In the genomic region with DNA sequence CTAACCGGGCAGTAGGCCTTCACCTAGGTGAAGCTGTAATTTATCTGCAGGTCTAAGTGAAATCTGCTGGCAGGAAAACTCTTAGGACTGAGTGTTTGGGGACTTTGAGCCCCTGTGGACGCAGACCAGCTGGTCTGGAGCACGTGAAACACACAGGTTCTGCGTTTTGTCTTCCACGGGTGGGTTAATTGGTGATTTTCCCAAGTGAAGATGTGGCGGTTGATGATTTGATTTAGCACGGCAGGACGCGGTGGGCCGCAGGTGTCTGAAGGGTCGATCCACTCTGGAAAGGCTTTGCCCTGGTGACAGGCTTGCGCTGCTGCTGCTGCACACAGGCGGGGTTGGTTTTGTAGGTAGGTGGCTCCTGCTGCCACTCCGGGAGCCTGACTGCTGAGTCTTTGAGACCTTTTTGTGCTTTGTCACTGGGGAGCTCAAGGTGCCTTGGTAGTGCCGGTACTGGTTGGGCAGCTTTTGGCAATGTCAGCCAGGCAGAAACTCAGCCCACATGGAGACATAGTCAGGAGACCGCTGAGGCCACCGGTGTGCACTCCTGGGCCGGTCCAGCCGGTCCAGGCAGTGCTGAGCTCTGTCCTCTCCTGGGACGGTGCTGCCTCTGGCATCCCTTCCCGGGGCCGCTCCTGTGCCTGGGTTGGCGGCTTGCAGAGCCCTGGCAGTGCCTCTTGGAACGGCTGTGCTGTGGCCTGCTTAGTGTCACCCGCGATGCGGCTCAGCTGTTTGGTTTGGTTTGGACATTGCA, we compare ENCODE assay signal across 2 cellular contexts.
TF ChIP-seq lines count a peak whose summit lies in the region.

No MANE protein-coding gene starts in this region.

TF ChIP-seq in SK-N-SH, 30 proteins besides CTCF, POLR2A, EP300 and RAD21 (continued from another document):
- TF ChIP-seq, protein P1, sequence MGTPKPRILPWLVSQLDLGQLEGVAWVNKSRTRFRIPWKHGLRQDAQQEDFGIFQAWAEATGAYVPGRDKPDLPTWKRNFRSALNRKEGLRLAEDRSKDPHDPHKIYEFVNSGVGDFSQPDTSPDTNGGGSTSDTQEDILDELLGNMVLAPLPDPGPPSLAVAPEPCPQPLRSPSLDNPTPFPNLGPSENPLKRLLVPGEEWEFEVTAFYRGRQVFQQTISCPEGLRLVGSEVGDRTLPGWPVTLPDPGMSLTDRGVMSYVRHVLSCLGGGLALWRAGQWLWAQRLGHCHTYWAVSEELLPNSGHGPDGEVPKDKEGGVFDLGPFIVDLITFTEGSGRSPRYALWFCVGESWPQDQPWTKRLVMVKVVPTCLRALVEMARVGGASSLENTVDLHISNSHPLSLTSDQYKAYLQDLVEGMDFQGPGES (IDR thresholded peaks at IDR 0.05; ENCODE audit: low read depth, low read length), result no peak
- TF ChIP-seq TEAD4 (IDR thresholded peaks at IDR 0.05; ENCODE audit: borderline replicate concordance, insufficient read depth), result no peak
- TF ChIP-seq JUND (IDR thresholded peaks at IDR 0.05), result no peak
- no peak for TF ChIP-seq POLR2AphosphoS5 (IDR thresholded peaks at IDR 0.05; ENCODE audit: low read depth, low read length)
- no peak for TF ChIP-seq EZH2phosphoT487 (IDR thresholded peaks at IDR 0.05; ENCODE audit: borderline replicate concordance, low read depth)
- TF ChIP-seq, protein P2, sequence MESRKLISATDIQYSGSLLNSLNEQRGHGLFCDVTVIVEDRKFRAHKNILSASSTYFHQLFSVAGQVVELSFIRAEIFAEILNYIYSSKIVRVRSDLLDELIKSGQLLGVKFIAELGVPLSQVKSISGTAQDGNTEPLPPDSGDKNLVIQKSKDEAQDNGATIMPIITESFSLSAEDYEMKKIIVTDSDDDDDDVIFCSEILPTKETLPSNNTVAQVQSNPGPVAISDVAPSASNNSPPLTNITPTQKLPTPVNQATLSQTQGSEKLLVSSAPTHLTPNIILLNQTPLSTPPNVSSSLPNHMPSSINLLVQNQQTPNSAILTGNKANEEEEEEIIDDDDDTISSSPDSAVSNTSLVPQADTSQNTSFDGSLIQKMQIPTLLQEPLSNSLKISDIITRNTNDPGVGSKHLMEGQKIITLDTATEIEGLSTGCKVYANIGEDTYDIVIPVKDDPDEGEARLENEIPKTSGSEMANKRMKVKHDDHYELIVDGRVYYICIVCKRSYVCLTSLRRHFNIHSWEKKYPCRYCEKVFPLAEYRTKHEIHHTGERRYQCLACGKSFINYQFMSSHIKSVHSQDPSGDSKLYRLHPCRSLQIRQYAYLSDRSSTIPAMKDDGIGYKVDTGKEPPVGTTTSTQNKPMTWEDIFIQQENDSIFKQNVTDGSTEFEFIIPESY (IDR thresholded peaks at IDR 0.05; ENCODE audit: borderline replicate concordance, low read depth), result no peak
- TF ChIP-seq ELF1 (IDR thresholded peaks at IDR 0.05), result no peak
- TF ChIP-seq GATA2 (CRISPR knock-in tag; IDR thresholded peaks at IDR 0.05), result no peak
- TF ChIP-seq TCF12 (IDR thresholded peaks at IDR 0.05), result no peak
- no peak for TF ChIP-seq GABPA (IDR thresholded peaks at IDR 0.05; ENCODE audit: low read depth)
- TF ChIP-seq, protein P3, sequence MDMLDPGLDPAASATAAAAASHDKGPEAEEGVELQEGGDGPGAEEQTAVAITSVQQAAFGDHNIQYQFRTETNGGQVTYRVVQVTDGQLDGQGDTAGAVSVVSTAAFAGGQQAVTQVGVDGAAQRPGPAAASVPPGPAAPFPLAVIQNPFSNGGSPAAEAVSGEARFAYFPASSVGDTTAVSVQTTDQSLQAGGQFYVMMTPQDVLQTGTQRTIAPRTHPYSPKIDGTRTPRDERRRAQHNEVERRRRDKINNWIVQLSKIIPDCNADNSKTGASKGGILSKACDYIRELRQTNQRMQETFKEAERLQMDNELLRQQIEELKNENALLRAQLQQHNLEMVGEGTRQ (IDR thresholded peaks at IDR 0.05; ENCODE audit: borderline replicate concordance, low read depth, low read length), result no peak

TF ChIP-seq in SK-N-SH treated with all-trans-retinoic acid at 6 μM for 48 hours, 23 proteins besides CTCF, POLR2A, EP300 and RAD21 (continued from another document):
- TF ChIP-seq, protein P4, sequence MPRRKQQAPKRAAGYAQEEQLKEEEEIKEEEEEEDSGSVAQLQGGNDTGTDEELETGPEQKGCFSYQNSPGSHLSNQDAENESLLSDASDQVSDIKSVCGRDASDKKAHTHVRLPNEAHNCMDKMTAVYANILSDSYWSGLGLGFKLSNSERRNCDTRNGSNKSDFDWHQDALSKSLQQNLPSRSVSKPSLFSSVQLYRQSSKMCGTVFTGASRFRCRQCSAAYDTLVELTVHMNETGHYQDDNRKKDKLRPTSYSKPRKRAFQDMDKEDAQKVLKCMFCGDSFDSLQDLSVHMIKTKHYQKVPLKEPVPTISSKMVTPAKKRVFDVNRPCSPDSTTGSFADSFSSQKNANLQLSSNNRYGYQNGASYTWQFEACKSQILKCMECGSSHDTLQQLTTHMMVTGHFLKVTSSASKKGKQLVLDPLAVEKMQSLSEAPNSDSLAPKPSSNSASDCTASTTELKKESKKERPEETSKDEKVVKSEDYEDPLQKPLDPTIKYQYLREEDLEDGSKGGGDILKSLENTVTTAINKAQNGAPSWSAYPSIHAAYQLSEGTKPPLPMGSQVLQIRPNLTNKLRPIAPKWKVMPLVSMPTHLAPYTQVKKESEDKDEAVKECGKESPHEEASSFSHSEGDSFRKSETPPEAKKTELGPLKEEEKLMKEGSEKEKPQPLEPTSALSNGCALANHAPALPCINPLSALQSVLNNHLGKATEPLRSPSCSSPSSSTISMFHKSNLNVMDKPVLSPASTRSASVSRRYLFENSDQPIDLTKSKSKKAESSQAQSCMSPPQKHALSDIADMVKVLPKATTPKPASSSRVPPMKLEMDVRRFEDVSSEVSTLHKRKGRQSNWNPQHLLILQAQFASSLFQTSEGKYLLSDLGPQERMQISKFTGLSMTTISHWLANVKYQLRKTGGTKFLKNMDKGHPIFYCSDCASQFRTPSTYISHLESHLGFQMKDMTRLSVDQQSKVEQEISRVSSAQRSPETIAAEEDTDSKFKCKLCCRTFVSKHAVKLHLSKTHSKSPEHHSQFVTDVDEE (CRISPR knock-in tag; IDR thresholded peaks at IDR 0.05), result no peak
- TF ChIP-seq TOX (CRISPR knock-in tag; IDR thresholded peaks at IDR 0.05; ENCODE audit: borderline replicate concordance) (no peak), GLIS3 (CRISPR knock-in tag; IDR thresholded peaks at IDR 0.05) (no peak), ZFP3 (CRISPR knock-in tag; IDR thresholded peaks at IDR 0.05) (no peak), PPARA (CRISPR knock-in tag; IDR thresholded peaks at IDR 0.05; ENCODE audit: borderline replicate concordance) (no peak), ESRRG (CRISPR knock-in tag; IDR thresholded peaks at IDR 0.05) (no peak), ZC3H10 (CRISPR knock-in tag; IDR thresholded peaks at IDR 0.05) (no peak), OSR1 (CRISPR knock-in tag; IDR thresholded peaks at IDR 0.05) (no peak), ZNF8 (CRISPR knock-in tag; IDR thresholded peaks at IDR 0.05) (no peak)
- TF ChIP-seq, protein P5, sequence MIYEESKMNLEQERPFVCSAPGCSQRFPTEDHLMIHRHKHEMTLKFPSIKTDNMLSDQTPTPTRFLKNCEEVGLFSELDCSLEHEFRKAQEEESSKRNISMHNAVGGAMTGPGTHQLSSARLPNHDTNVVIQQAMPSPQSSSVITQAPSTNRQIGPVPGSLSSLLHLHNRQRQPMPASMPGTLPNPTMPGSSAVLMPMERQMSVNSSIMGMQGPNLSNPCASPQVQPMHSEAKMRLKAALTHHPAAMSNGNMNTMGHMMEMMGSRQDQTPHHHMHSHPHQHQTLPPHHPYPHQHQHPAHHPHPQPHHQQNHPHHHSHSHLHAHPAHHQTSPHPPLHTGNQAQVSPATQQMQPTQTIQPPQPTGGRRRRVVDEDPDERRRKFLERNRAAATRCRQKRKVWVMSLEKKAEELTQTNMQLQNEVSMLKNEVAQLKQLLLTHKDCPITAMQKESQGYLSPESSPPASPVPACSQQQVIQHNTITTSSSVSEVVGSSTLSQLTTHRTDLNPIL (CRISPR knock-in tag; IDR thresholded peaks at IDR 0.05; ENCODE audit: low read depth), result no peak
- TF ChIP-seq, protein P6, sequence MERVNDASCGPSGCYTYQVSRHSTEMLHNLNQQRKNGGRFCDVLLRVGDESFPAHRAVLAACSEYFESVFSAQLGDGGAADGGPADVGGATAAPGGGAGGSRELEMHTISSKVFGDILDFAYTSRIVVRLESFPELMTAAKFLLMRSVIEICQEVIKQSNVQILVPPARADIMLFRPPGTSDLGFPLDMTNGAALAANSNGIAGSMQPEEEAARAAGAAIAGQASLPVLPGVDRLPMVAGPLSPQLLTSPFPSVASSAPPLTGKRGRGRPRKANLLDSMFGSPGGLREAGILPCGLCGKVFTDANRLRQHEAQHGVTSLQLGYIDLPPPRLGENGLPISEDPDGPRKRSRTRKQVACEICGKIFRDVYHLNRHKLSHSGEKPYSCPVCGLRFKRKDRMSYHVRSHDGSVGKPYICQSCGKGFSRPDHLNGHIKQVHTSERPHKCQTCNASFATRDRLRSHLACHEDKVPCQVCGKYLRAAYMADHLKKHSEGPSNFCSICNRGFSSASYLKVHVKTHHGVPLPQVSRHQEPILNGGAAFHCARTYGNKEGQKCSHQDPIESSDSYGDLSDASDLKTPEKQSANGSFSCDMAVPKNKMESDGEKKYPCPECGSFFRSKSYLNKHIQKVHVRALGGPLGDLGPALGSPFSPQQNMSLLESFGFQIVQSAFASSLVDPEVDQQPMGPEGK (CRISPR knock-in tag; IDR thresholded peaks at IDR 0.05; ENCODE audit: borderline replicate concordance), result no peak
